Comparison of ENCODE assay signal across 9 cellular contexts in the genomic region with DNA sequence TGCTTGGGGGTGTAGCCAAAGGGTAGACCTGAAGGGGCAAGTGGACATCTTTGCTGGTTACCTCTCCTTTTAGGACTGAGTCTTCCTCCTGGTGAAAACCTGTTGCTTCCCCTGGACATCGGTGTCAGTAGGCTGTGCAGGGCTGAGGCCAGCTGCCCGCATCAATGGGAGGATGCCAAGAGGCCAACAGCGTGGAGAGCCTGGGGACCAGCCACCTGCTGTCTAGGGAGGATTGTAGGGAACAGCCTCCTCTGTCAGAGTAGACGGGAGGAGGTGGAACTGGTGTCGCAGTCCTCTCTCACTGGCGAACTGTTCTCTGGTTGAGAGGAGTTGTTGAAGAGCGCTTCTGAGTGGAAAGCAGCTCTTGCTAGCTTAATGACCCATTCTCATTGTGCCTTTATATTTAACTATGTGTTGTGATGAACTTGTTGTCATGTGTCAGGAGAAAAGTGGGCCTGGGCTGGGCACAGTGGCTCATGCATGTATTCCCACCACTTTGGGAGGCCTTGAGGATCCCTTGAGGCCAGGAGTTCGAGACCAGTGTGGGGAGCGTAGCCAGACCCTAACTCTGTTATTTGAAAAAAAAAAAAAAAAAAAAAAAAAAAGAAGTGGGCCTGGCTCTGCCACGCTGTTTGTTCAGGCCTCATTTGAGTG. TPM values are rescaled to one million over a fixed set of nuclear protein-coding genes. Genes with fewer than 3 reads are reported as not detected.
DNase-seq lines count a peak whose midpoint lies in the region; ATAC-seq and TF ChIP-seq lines count a peak whose summit lies in the region.
"Had no signal": no experiment of that assay in that cellular context is flagged by ENCODE, and none has a peak within 500 bp of the region (broad histone marks: within the 10 kb centered on the region; RNA-seq: fewer than 3 reads in every experiment).

No MANE protein-coding gene starts in this region.

- H3K4me2 ChIP-seq in hepatocyte = peak overlapping the region; percentile 88

- H3K36me3 ChIP-seq in SK-N-MC (ENCODE audit: insufficient read depth, low read length) (peaks cover 8% of the 10 kb centered on the region; the same call in 1 of the 2 replicates), hepatocyte (replicated peaks; ENCODE audit: insufficient read depth, low read depth) (no peaks in the 10 kb centered on the region)

- intact Hi-C loops in left cardiac atrium (cut with DNase I) = loop anchor here in 1 of 2 donors (10.0 kb wide), 1 partner anchor 79 kb away; no protein-coding TSS in a partner anchor

- H3K27ac ChIP-seq in SK-N-MC (no peak overlapping the region), hepatocyte (no peak overlapping the region)
- H3K27ac ChIP-seq: epithelial cell of prostate had no signal

- H3K27ac Mint-ChIP-seq in HFFc6 = peak overlapping the region; percentile 36; the same call in 1 of the 2 replicates

- peaks cover 44% of the 10 kb centered on the region for H3K4me1 Mint-ChIP-seq in HFFc6 (ENCODE audit: low read depth)

- H3K4me3 ChIP-seq in SK-N-MC (peak overlapping the region; percentile 83), hepatocyte (no peak overlapping the region), skeletal muscle cell (ENCODE audit: low read depth, low read length) (peak overlapping the region; percentile 99)

- no peaks in the 10 kb centered on the region for H3K27me3 ChIP-seq in hepatocyte

- H3K9me2 ChIP-seq in hepatocyte (replicated peaks; ENCODE audit: insufficient read depth) = no peaks in the 10 kb centered on the region

- no peak overlapping the region for H2AFZ ChIP-seq in hepatocyte

- TF ChIP-seq CTCF in HFFc6 (IDR thresholded peaks at IDR 0.05) = no peak
- TF ChIP-seq CTCF in hepatocyte (IDR thresholded peaks at IDR 0.05; ENCODE audit: poor library complexity) = no peak

- ATAC-seq in GM21447 (IDR thresholded peaks at IDR 0.05; ENCODE audit: unreplicated experiment) (no peak), left cardiac atrium (no peak)

- DNase-seq in HFFc6 (no peak), SK-N-MC (ENCODE audit: low read depth, low spot score) (no peak), hepatocyte (ENCODE audit: low spot score) (no peak), skeletal muscle cell (ENCODE audit: low read depth) (no peak), dermis blood vessel endothelial cell (no peak), left cardiac atrium (no peak), COR-L47 (lab: John Stamatoyannopoulos, UW) (no peak)

- H3K79me2 ChIP-seq in hepatocyte = peaks cover 67% of the 10 kb centered on the region

- H3K4me3 Mint-ChIP-seq in HFFc6 = no peak overlapping the region; the same call in 1 of the 2 replicates

- no peak overlapping the region for H3K9ac ChIP-seq in SK-N-MC (ENCODE audit: insufficient read length)

- H3K27me3 Mint-ChIP-seq in HFFc6 (ENCODE audit: insufficient read depth) = no peaks in the 10 kb centered on the region

- no peaks in the 10 kb centered on the region for H3K9me3 Mint-ChIP-seq in HFFc6

- no peaks in the 10 kb centered on the region for H3K9me3 ChIP-seq in SK-N-MC (ENCODE audit: low read depth, low read length)
- no peaks in the 10 kb centered on the region for H3K9me3 ChIP-seq in hepatocyte (ENCODE audit: low read depth)

- H3K36me3 Mint-ChIP-seq in HFFc6 (ENCODE audit: low read depth) = 0 out of 2 replicates have a peak, but pooled peaks cover 4% of the 10 kb centered on the region

- 82% methylated on average over 10 of the region's 10 CpGs for WGBS in hepatocyte (ENCODE audit: low lambda C conversion rate, missing lambda C conversion rate)

- H4K20me1 ChIP-seq in hepatocyte (ENCODE audit: insufficient read depth, poor library complexity, severe bottlenecking) = peaks cover 52% of the 10 kb centered on the region

- peaks cover 17% of the 10 kb centered on the region for H3K4me1 ChIP-seq in hepatocyte (ENCODE audit: insufficient read depth)

RNA-seq across cellular contexts. Expression of gene SUFU, which starts 1.8 kb away (rescaled TPM):
- 10 to 100 TPM; 12.8 to 16.8 (median 15.2) TPM for total RNA-seq in HFFc6 (2021; fragmentation: NEBNext Ultra II Directional; extraction: Animal tissue kit (Norgen Biotek cat#: 25700))
- 10.2 and 10.9 TPM in 2 replicates for total RNA-seq in hepatocyte
- 18.2 TPM in 2 replicates for polyA plus RNA-seq in hepatocyte
- 3.1 and 9.7 TPM in 2 replicates for total RNA-seq in dermis blood vessel endothelial cell
- total RNA-seq in left cardiac atrium = 1 to 10 TPM; 6.6 to 9.2 TPM

RNA-seq across cellular contexts. Expression of gene ACTR1A, which starts 3.1 kb away (rescaled TPM):
- 100 to 1,000 TPM; 125 to 175 (median 152) TPM for total RNA-seq in HFFc6 (2021; fragmentation: NEBNext Ultra II Directional; extraction: Animal tissue kit (Norgen Biotek cat#: 25700))
- total RNA-seq in hepatocyte (84.1 and 90.7 TPM in 2 replicates), dermis blood vessel endothelial cell (154 and 244 TPM in 2 replicates), left cardiac atrium (100 to 1,000 TPM in 1 of 2 donors, 10 to 100 TPM in 1; 89.2 to 101 TPM)
- 80.5 and 86.7 TPM in 2 replicates for polyA plus RNA-seq in hepatocyte

RNA-seq across cellular contexts. Expression of gene C10orf95, which starts 54.2 kb away (rescaled TPM):
- total RNA-seq in HFFc6 (2021; fragmentation: NEBNext Ultra II Directional; extraction: Animal tissue kit (Norgen Biotek cat#: 25700)) = under 1 TPM in 1 of 6 experiments, not detected in 5; 0.12 TPM
- total RNA-seq in hepatocyte (5.6 and 7.7 TPM in 2 replicates), dermis blood vessel endothelial cell (0.05 TPM in 1 of 2 replicates, not detected in the other), left cardiac atrium (not detected)
- polyA plus RNA-seq in hepatocyte = 5.2 and 8.3 TPM in 2 replicates
